10 cellular contexts compared by ENCODE assay signal in genomic region chr13:44919103-44919804, GRCh38.
A peak's percentile ranks its signal among the peaks of the same experiment; 100 is the strongest.
DNase-seq lines count a peak whose midpoint lies in the region; ATAC-seq and TF ChIP-seq lines count a peak whose summit lies in the region.
"Had no signal": no experiment of that assay in that cellular context is flagged by ENCODE, and none has a peak within 500 bp of the region (broad histone marks: within the 10 kb centered on the region; RNA-seq: fewer than 3 reads in every experiment).

No MANE protein-coding gene starts in this region.

- intact Hi-C loops in ascending aorta (cut with DNase I) (loop anchor here (2.0 to 5.0 kb wide), 3 partner anchors 14 to 423 kb away; partner anchors contain the start of gene TPT1), left lung (cut with DNase I) (no loop called here)

- H3K27ac ChIP-seq in HL-60 (replicated peaks) (peak overlapping the region; percentile 81), ascending aorta (peak overlapping the region; percentile 98), left lung (peak overlapping the region; percentile 91 to 98), temporal lobe (ENCODE audit: low read depth, low read length) (peak overlapping the region; percentile 99)

- H3K36me3 ChIP-seq in ascending aorta (no peaks in the 10 kb centered on the region), left lung (no peaks in the 10 kb centered on the region)

- no peak for TF ChIP-seq CTCF in HL-60 (IDR thresholded peaks at IDR 0.05; ENCODE audit: insufficient read depth, low read length)
- TF ChIP-seq CTCF in ascending aorta (IDR thresholded peaks at IDR 0.05) = no peak
- TF ChIP-seq CTCF in left lung (IDR thresholded peaks at IDR 0.05) = no peak

- peak; percentile 3 for ATAC-seq in left lung
- ATAC-seq in HG03097 (IDR thresholded peaks at IDR 0.05; ENCODE audit: low FRiP score, unreplicated experiment) = no peak
- ATAC-seq in HG02623 (IDR thresholded peaks at IDR 0.05; ENCODE audit: unreplicated experiment) = no peak

- DNase-seq in HL-60 (ENCODE audit: low read depth in 1 of 2, low spot score in 1 of 2) (no peak), ascending aorta (ENCODE audit: low spot score in 2 of 2) (no peak), left lung (no peak), NCI-H2227 (lab: John Stamatoyannopoulos, UW; ENCODE audit: unreplicated experiment) (no peak)
- no peak for DNase-seq in stimulated activated CD4-positive, alpha-beta T cell treated with anti-CD3 and anti-CD28 coated beads, Interleukin-1b, Interleukin-23, amount 100 ng/mL, for 48 hours
- DNase-seq: activated CD8-positive, alpha-beta T cell treated with anti-CD3 and anti-CD28 coated beads, Interleukin-2, amount 10 ng/mL, durations not matched to agents 7 days and 5 days; stimulated activated naive CD8-positive, alpha-beta T cell treated with anti-CD3 and anti-CD28 coated beads, Interleukin-15, amount 100 ng/mL, for 72 hours had no signal

- H3K4me3 ChIP-seq in HL-60 (replicated peaks; ENCODE audit: insufficient read depth, low read length) (peak overlapping the region; percentile 64), ascending aorta (peak overlapping the region in 1 of 2 donors; percentile 60), left lung (peak overlapping the region in 1 of 2 donors; percentile 48)

- H3K27me3 ChIP-seq in HL-60 (ENCODE audit: insufficient read depth, poor library complexity, severe bottlenecking) = no peaks in the 10 kb centered on the region
- H3K27me3 ChIP-seq in ascending aorta = no peaks in the 10 kb centered on the region
- no peaks in the 10 kb centered on the region for H3K27me3 ChIP-seq in left lung

- H3K9me3 ChIP-seq in ascending aorta = no peaks in the 10 kb centered on the region
- H3K9me3 ChIP-seq in left lung = no peaks in the 10 kb centered on the region

- peaks cover 21 to 45% of the 10 kb centered on the region in 2 donors for H3K4me1 ChIP-seq in ascending aorta
- H3K4me1 ChIP-seq in left lung = peaks cover 15 to 49% of the 10 kb centered on the region in 2 donors
